Comparison of ENCODE assay signal across 24 cellular contexts in genomic region chr10:34272316-34272715, GRCh38.
"Had no signal": no experiment of that assay in that cellular context is flagged by ENCODE, and none has a peak within 500 bp of the region (broad histone marks: within the 10 kb centered on the region; RNA-seq: fewer than 3 reads in every experiment).

No MANE protein-coding gene starts in this region.

- H3K4me3 Mint-ChIP-seq: dendritic cell treated with granulocyte-macrophage colony-stimulating factor and Interleukin-4, amounts not matched to agents 40 ng/mL and 50 ng/mL, for 4 days; effector memory CD8-positive, alpha-beta T cell; endodermal cell had no signal

- DNase-seq: colonic mucosa; cortex of kidney; dermis blood vessel endothelial cell; dorsolateral prefrontal cortex; effector CD4-positive, alpha-beta T cell; effector CD8-positive, alpha-beta T cell; effector memory CD8-positive, alpha-beta T cell; endodermal cell; erythroblast; esophagus squamous epithelium; foreskin fibroblast; foreskin keratinocyte; foreskin melanocyte; gastrocnemius medialis; glutamatergic neuron; heart left ventricle; heart right ventricle had no signal

- H3K4me1 ChIP-seq: colonic mucosa, esophagus muscularis mucosa, esophagus squamous epithelium, foreskin keratinocyte, gastrocnemius medialis, gastroesophageal sphincter, heart left ventricle, heart right ventricle had no signal

- H3K27me3 ChIP-seq: colonic mucosa, esophagus muscularis mucosa, esophagus squamous epithelium, foreskin keratinocyte, gastrocnemius medialis, gastroesophageal sphincter, heart left ventricle, heart right ventricle had no signal

- H3K9me3 Mint-ChIP-seq: dendritic cell treated with granulocyte-macrophage colony-stimulating factor and Interleukin-4, amounts not matched to agents 40 ng/mL and 50 ng/mL, for 4 days had no signal

- H3K27me3 Mint-ChIP-seq: dendritic cell treated with granulocyte-macrophage colony-stimulating factor and Interleukin-4, amounts not matched to agents 40 ng/mL and 50 ng/mL, for 4 days; effector memory CD8-positive, alpha-beta T cell had no signal

- H3K27ac Mint-ChIP-seq: dendritic cell treated with granulocyte-macrophage colony-stimulating factor and Interleukin-4, amounts not matched to agents 40 ng/mL and 50 ng/mL, for 4 days; effector memory CD8-positive, alpha-beta T cell; endodermal cell had no signal

- H3K27ac ChIP-seq: colonic mucosa, coronary artery, dorsolateral prefrontal cortex, esophagus muscularis mucosa, esophagus squamous epithelium, foreskin keratinocyte, gastrocnemius medialis, gastroesophageal sphincter, heart left ventricle, heart right ventricle had no signal

- H3K36me3 ChIP-seq: colonic mucosa had no signal

- H3K4me3 ChIP-seq: colonic mucosa, coronary artery, dorsolateral prefrontal cortex, esophagus muscularis mucosa, esophagus squamous epithelium, gastrocnemius medialis, gastroesophageal sphincter, heart left ventricle, heart right ventricle had no signal

- FAIRE-seq: endometrium, endothelial cell of umbilical vein, frontal cortex had no signal

- H3K9me3 ChIP-seq: colonic mucosa, esophagus muscularis mucosa, esophagus squamous epithelium, gastrocnemius medialis, gastroesophageal sphincter had no signal

- ATAC-seq: effector memory CD8-positive, alpha-beta T cell; foreskin keratinocyte; gastrocnemius medialis; gastroesophageal sphincter; heart left ventricle; heart right ventricle had no signal
